In the genomic region with DNA sequence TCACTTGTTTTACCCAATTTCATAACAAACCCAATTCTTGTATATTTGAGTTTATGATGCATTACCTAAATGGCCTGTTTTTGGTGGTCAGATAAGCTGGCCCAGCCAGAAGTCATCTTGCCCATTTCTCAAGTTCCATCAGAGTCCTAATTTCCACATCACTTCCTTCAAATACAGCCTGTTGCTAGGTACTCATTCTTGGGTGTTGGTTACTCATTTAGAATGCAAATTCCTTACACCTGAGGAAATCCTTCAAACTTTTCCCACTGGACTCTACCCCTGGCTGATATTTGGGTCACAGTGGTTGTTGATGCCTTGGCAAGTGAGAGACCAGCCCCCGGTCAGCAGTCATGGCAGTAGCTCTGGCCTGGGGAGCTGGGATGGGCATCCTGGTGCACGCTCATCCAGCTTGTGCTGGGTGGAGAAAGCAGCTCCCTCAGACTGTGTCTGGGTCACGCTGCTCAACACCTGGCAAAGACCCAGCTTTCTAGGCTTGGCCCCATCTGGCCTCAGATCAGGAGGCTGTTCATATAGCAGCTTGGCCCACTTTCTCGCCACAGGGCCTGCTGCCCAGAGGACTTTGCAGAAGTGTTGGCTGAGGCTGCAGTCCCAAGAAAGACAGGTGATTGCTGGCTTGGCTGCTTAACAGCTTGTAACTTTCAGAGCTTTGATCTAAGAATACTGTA, we compare ENCODE assay signal across 9 cellular contexts. TPM values are rescaled to one million over a fixed set of nuclear protein-coding genes. Genes with fewer than 3 reads are reported as not detected.
A peak's percentile ranks its signal among the peaks of the same experiment; 100 is the strongest.
DNase-seq lines count a peak whose midpoint lies in the region; ATAC-seq and TF ChIP-seq lines count a peak whose summit lies in the region.
"Had no signal": no experiment of that assay in that cellular context is flagged by ENCODE, and none has a peak within 500 bp of the region (broad histone marks: within the 10 kb centered on the region; RNA-seq: fewer than 3 reads in every experiment).

No MANE protein-coding gene starts in this region.

- peaks cover 45 to 48% (median 47%) of the 10 kb centered on the region in 3 donors for H3K4me1 ChIP-seq in skeletal muscle tissue (ENCODE audit: control insufficient read depth in 3 of 3, insufficient read depth in 3 of 3, low read length in 3 of 3)
- H3K4me1 ChIP-seq in CD4-positive, alpha-beta memory T cell (ENCODE audit: insufficient read depth, low read length) = no peaks in the 10 kb centered on the region

- peak overlapping the region in 2 of 3 donors; percentile 12 to 33 for H3K9ac ChIP-seq in skeletal muscle tissue (ENCODE audit: low read depth in 1 of 3, low read length in 3 of 3)

- H3K9me3 ChIP-seq in WERI-Rb-1 (ENCODE audit: severe bottlenecking) (no peaks in the 10 kb centered on the region), skeletal muscle tissue (ENCODE audit: control insufficient read depth in 3 of 3, low read length in 3 of 3) (no peaks in the 10 kb centered on the region)
- no peaks in the 10 kb centered on the region for H3K9me3 ChIP-seq in CD4-positive, alpha-beta memory T cell (ENCODE audit: control insufficient read depth in 1 of 2, low read length in 2 of 2)

- H3K36me3 ChIP-seq in WERI-Rb-1 = peaks cover 37% of the 10 kb centered on the region
- H3K36me3 ChIP-seq in skeletal muscle tissue (ENCODE audit: control insufficient read depth in 3 of 3, insufficient read depth in 3 of 3, low read length in 3 of 3) = peaks cover 8 to 16% (median 15%) of the 10 kb centered on the region in 3 donors
- peaks cover 20% of the 10 kb centered on the region for H3K36me3 ChIP-seq in CD4-positive, alpha-beta memory T cell (ENCODE audit: insufficient read depth, low read length)

- no peaks in the 10 kb centered on the region for H3K27me3 Mint-ChIP-seq in CD4-positive, alpha-beta memory T cell

- intact Hi-C loops in left ventricle myocardium superior (cut with micrococcal nuclease) = no loop called here
- intact Hi-C loops in CD4-positive, alpha-beta memory T cell (cut with micrococcal nuclease) = no loop called here

- peaks cover 32 to 35% of the 10 kb centered on the region in 2 donors for H3K36me3 Mint-ChIP-seq in CD4-positive, alpha-beta memory T cell

- TF ChIP-seq CTCF in WERI-Rb-1 (IDR thresholded peaks at IDR 0.05; ENCODE audit: low read depth, low read length) = no peak

- DNase-seq in HCEC 1CT (peak; percentile 9), WERI-Rb-1 (peak; percentile 91), left ventricle myocardium superior (peak; percentile 87), cortex of kidney (lab: John Stamatoyannopoulos, UW) (no peak)
- DNase-seq in CD4-positive, alpha-beta memory T cell = no peak

- peak; percentile 88 for ATAC-seq in left ventricle myocardium superior
- no peak for ATAC-seq in HG03469 (IDR thresholded peaks at IDR 0.05; ENCODE audit: unreplicated experiment)
- no peak for ATAC-seq in GM21447 (IDR thresholded peaks at IDR 0.05; ENCODE audit: unreplicated experiment)

- H3K9me3 Mint-ChIP-seq in CD4-positive, alpha-beta memory T cell = no peaks in the 10 kb centered on the region

- H3K4me3 Mint-ChIP-seq in CD4-positive, alpha-beta memory T cell = no peak overlapping the region

- no peaks in the 10 kb centered on the region for H3K27me3 ChIP-seq in WERI-Rb-1 (ENCODE audit: insufficient read depth, low read depth, severe bottlenecking)
- no peaks in the 10 kb centered on the region for H3K27me3 ChIP-seq in skeletal muscle tissue (ENCODE audit: control insufficient read depth in 3 of 3, insufficient read depth in 3 of 3, low read length in 3 of 3)
- H3K27me3 ChIP-seq in CD4-positive, alpha-beta memory T cell (ENCODE audit: insufficient read depth, low read length) = no peaks in the 10 kb centered on the region

- peak overlapping the region; percentile 76 for H3K27ac ChIP-seq in WERI-Rb-1
- H3K27ac ChIP-seq in skeletal muscle tissue (ENCODE audit: low read depth, low read length) = peak overlapping the region; percentile 51
- H3K27ac ChIP-seq in CD4-positive, alpha-beta memory T cell (ENCODE audit: low read depth, low read length) = no peak overlapping the region
- H3K27ac ChIP-seq: SK-N-MC had no signal

- CTCF ChIA-PET in CD4-positive, alpha-beta memory T cell (lab: Charles Lee; ENCODE audit: partially characterized antibody) = interaction anchor here (0.9 to 1.2 kb wide), 2 partner anchors 13 to 35 kb away, joined by 3 read pairs; no protein-coding TSS in a partner anchor

- H3K27ac Mint-ChIP-seq in CD4-positive, alpha-beta memory T cell = peak overlapping the region in 1 of 7 donors; percentile 66

- POLR2A ChIA-PET in CD4-positive, alpha-beta memory T cell (lab: Charles Lee; ENCODE audit: partially characterized antibody) = interaction anchor here (0.8 kb wide), 1 partner anchor 25 kb away, joined by 3 read pairs; the partner anchor contains the start of gene WSB1

- peaks cover 0 to 2% (median 0%) of the 10 kb centered on the region in 4 donors for H3K4me1 Mint-ChIP-seq in CD4-positive, alpha-beta memory T cell

- H3K4me3 ChIP-seq in WERI-Rb-1 (ENCODE audit: low read depth, low read length) = no peak overlapping the region
- peak overlapping the region in 1 of 3 donors; percentile 22 for H3K4me3 ChIP-seq in skeletal muscle tissue (ENCODE audit: low read length in 3 of 3)
- no peak overlapping the region for H3K4me3 ChIP-seq in CD4-positive, alpha-beta memory T cell (ENCODE audit: low read length in 2 of 2)
- H3K4me3 ChIP-seq: SK-N-MC had no signal

RNA-seq across cellular contexts. Expression of gene WSB1, which starts 25.8 kb away (rescaled TPM):
- total RNA-seq in left ventricle myocardium superior = 47.9 TPM
- 107 TPM for total RNA-seq in skeletal muscle tissue
- 100 to 1,000 TPM; 122 to 130 TPM for total RNA-seq in CD4-positive, alpha-beta memory T cell
- polyA plus RNA-seq in CD4-positive, alpha-beta memory T cell = 100 to 1,000 TPM; 152 to 157 TPM

Comparison
In these comparisons a context has a peak if more than half of its experiments do, and no peak if none do; other contexts are left out.
1. DNase-seq: peak in HCEC 1CT (single experiment), WERI-Rb-1 (single experiment) and left ventricle myocardium superior (single experiment); none in cortex of kidney (single experiment) and CD4-positive, alpha-beta memory T cell (0 of 5).